7 cellular contexts compared by ENCODE assay signal in genomic region chr17:73907601-73907910, GRCh38.
"Had no signal": no experiment of that assay in that cellular context is flagged by ENCODE, and none has a peak within 500 bp of the region (broad histone marks: within the 10 kb centered on the region; RNA-seq: fewer than 3 reads in every experiment).

No MANE protein-coding gene starts in this region.

- H3K27ac Mint-ChIP-seq: GM23338, HFFc6 had no signal

- H3K4me1 ChIP-seq: HAP-1 had no signal

- H3K9me3 Mint-ChIP-seq: GM23338 had no signal

- H3K36me3 ChIP-seq: HAP-1 had no signal

- H3K4me3 Mint-ChIP-seq: GM23338, HFFc6 had no signal

- H3K9me3 ChIP-seq: HAP-1 had no signal

- ATAC-seq: GM23338, HCT116, K562 had no signal

- H3K4me3 ChIP-seq: GM23338, HAP-1, K562 had no signal

- H3K27ac ChIP-seq: HL-60 had no signal

- DNase-seq: HFFc6, IMR-90 had no signal
